In the genomic region with DNA sequence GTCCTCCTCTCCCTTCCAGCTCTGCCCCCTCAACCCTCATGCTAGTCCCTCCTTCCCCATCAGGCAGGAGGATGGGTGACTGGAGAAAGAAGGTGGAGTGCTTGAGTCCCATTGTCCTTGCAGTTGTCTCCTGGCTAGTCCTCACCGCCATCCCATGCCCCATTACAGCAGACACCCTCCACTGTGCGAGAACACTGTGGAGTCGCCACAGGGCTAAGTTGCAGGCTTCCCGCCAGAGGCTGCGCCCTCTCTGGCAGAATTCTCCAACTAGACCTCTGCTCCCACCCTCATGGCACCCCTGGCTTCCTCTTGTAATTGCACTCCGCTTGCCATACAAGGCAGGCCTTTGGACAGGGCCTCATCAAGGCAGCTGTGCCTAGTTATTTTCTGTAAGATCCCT, we compare ENCODE assay signal across 1 cellular context.
TF ChIP-seq lines count a peak whose summit lies in the region.

No MANE protein-coding gene starts in this region.

TF ChIP-seq in GM23338, 12 proteins besides CTCF, POLR2A, EP300 and RAD21 (continued from another document):
- no peak for TF ChIP-seq EZH2 (IDR thresholded peaks at IDR 0.05; ENCODE audit: low read depth, unreplicated experiment)
- TF ChIP-seq, protein P1, sequence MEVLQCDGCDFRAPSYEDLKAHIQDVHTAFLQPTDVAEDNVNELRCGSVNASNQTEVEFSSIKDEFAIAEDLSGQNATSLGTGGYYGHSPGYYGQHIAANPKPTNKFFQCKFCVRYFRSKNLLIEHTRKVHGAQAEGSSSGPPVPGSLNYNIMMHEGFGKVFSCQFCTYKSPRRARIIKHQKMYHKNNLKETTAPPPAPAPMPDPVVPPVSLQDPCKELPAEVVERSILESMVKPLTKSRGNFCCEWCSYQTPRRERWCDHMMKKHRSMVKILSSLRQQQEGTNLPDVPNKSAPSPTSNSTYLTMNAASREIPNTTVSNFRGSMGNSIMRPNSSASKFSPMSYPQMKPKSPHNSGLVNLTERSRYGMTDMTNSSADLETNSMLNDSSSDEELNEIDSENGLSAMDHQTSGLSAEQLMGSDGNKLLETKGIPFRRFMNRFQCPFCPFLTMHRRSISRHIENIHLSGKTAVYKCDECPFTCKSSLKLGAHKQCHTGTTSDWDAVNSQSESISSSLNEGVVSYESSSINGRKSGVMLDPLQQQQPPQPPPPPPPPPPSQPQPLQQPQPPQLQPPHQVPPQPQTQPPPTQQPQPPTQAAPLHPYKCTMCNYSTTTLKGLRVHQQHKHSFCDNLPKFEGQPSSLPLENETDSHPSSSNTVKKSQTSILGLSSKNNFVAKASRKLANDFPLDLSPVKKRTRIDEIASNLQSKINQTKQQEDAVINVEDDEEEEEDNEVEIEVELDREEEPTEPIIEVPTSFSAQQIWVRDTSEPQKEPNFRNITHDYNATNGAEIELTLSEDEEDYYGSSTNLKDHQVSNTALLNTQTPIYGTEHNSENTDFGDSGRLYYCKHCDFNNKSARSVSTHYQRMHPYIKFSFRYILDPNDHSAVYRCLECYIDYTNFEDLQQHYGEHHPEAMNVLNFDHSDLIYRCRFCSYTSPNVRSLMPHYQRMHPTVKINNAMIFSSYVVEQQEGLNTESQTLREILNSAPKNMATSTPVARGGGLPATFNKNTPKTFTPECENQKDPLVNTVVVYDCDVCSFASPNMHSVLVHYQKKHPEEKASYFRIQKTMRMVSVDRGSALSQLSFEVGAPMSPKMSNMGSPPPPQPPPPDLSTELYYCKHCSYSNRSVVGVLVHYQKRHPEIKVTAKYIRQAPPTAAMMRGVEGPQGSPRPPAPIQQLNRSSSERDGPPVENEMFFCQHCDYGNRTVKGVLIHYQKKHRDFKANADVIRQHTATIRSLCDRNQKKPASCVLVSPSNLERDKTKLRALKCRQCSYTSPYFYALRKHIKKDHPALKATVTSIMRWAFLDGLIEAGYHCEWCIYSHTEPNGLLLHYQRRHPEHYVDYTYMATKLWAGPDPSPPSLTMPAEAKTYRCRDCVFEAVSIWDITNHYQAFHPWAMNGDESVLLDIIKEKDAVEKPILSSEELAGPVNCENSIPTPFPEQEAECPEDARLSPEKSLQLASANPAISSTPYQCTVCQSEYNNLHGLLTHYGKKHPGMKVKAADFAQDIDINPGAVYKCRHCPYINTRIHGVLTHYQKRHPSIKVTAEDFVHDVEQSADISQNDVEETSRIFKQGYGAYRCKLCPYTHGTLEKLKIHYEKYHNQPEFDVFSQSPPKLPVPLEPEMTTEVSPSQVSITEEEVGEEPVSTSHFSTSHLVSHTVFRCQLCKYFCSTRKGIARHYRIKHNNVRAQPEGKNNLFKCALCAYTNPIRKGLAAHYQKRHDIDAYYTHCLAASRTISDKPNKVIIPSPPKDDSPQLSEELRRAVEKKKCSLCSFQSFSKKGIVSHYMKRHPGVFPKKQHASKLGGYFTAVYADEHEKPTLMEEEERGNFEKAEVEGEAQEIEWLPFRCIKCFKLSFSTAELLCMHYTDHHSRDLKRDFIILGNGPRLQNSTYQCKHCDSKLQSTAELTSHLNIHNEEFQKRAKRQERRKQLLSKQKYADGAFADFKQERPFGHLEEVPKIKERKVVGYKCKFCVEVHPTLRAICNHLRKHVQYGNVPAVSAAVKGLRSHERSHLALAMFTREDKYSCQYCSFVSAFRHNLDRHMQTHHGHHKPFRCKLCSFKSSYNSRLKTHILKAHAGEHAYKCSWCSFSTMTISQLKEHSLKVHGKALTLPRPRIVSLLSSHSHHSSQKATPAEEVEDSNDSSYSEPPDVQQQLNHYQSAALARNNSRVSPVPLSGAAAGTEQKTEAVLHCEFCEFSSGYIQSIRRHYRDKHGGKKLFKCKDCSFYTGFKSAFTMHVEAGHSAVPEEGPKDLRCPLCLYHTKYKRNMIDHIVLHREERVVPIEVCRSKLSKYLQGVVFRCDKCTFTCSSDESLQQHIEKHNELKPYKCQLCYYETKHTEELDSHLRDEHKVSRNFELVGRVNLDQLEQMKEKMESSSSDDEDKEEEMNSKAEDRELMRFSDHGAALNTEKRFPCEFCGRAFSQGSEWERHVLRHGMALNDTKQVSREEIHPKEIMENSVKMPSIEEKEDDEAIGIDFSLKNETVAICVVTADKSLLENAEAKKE (CRISPR knock-in tag; IDR thresholded peaks at IDR 0.05): no peak
